Comparison of ENCODE assay signal across 8 cellular contexts in genomic region chr1:150551784-150552691, GRCh38. TPM values are rescaled to one million over a fixed set of nuclear protein-coding genes. Genes with fewer than 3 reads are reported as not detected.
DNase-seq lines count a peak whose midpoint lies in the region; ATAC-seq, FAIRE-seq and TF ChIP-seq lines count a peak whose summit lies in the region.

No MANE protein-coding gene starts in this region.

- no peak for FAIRE-seq in H54 (lab: Jason Lieb, UNC)

- ATAC-seq in T-helper 17 cell, result peak; percentile 12
- no peak for ATAC-seq in GM21381 (IDR thresholded peaks at IDR 0.05; ENCODE audit: unreplicated experiment)
- no peak for ATAC-seq in HG03354 (IDR thresholded peaks at IDR 0.05; ENCODE audit: poor library complexity, severe bottlenecking, unreplicated experiment)
- ATAC-seq in GM18519 (IDR thresholded peaks at IDR 0.05; ENCODE audit: low FRiP score, unreplicated experiment), result no peak

- H3K27ac Mint-ChIP-seq in T-helper 17 cell, result peak overlapping the region; percentile 19
- H3K27ac Mint-ChIP-seq in nephron, result peak overlapping the region; percentile 51 to 85 (median 80)

- H3K9me3 ChIP-seq in T-helper 17 cell (ENCODE audit: control insufficient read depth, low read length, poor library complexity, severe bottlenecking), result no peaks in the 10 kb centered on the region

- TF ChIP-seq CTCF in fibroblast of pulmonary artery (IDR thresholded peaks at IDR 0.05; ENCODE audit: low read length, missing control alignments) (no peak), nephron (IDR thresholded peaks at IDR 0.05; ENCODE audit: unreplicated experiment in 3 of 3) (no peak)

- no peaks in the 10 kb centered on the region for H3K27me3 Mint-ChIP-seq in T-helper 17 cell
- no peaks in the 10 kb centered on the region for H3K27me3 Mint-ChIP-seq in nephron (ENCODE audit: low read depth)

- H3K4me1 Mint-ChIP-seq in T-helper 17 cell (peaks cover 13% of the 10 kb centered on the region), nephron (peaks cover 23% of the 10 kb centered on the region)

- H3K4me3 ChIP-seq in fibroblast of pulmonary artery (replicated peaks; ENCODE audit: low read depth, low read length), result no peak overlapping the region

- H3K4me3 Mint-ChIP-seq in T-helper 17 cell (no peak overlapping the region), nephron (peak overlapping the region in 1 of 3 experiments; percentile 78)

- no peaks in the 10 kb centered on the region for H3K36me3 Mint-ChIP-seq in T-helper 17 cell (ENCODE audit: low read depth)
- H3K36me3 Mint-ChIP-seq in nephron (ENCODE audit: low read depth), result no peaks in the 10 kb centered on the region

- no peak for TF ChIP-seq POLR2A in H54 (IDR thresholded peaks at IDR 0.05; ENCODE audit: low read depth, low read length)

- H3K9me3 Mint-ChIP-seq in nephron, result no peaks in the 10 kb centered on the region

- DNase-seq in H54 (ENCODE audit: insufficient read length, low spot score), result peak; percentile 88
- DNase-seq in T-helper 17 cell, result no peak
- DNase-seq in fibroblast of pulmonary artery (ENCODE audit: low read depth), result peak; percentile 98
- DNase-seq in NCI-H774 (lab: John Stamatoyannopoulos, UW), result no peak

RNA-seq across cellular contexts. Expression of gene ADAMTSL4, which starts 2.8 kb away (rescaled TPM):
- 1 to 10 TPM in 1 of 2 donors, under 1 TPM in 1; 0.39 to 1.6 TPM for total RNA-seq in T-helper 17 cell

RNA-seq across cellular contexts. Expression of gene MCL1, which starts 27.4 kb away (rescaled TPM):
- total RNA-seq in T-helper 17 cell, result 1,000 to 10,000 TPM in 1 of 2 donors, 100 to 1,000 TPM in 1; 776 to 1,091 TPM

RNA-seq across cellular contexts. Expression of gene FALEC, which starts 36.5 kb away (rescaled TPM):
- total RNA-seq in T-helper 17 cell, result 1 to 10 TPM in 1 of 2 donors, not detected in 1; 1.1 TPM

RNA-seq across cellular contexts. Expression of gene ECM1, which starts 44.1 kb away (rescaled TPM):
- under 1 TPM; 0.25 to 0.70 TPM for total RNA-seq in T-helper 17 cell

Comparison
In these comparisons a context has a peak if more than half of its experiments do, and no peak if none do; other contexts are left out.
1. DNase-seq: peak in H54 (single experiment) and fibroblast of pulmonary artery (single experiment); none in T-helper 17 cell (0 of 3) and NCI-H774 (single experiment).